In the genomic region with DNA sequence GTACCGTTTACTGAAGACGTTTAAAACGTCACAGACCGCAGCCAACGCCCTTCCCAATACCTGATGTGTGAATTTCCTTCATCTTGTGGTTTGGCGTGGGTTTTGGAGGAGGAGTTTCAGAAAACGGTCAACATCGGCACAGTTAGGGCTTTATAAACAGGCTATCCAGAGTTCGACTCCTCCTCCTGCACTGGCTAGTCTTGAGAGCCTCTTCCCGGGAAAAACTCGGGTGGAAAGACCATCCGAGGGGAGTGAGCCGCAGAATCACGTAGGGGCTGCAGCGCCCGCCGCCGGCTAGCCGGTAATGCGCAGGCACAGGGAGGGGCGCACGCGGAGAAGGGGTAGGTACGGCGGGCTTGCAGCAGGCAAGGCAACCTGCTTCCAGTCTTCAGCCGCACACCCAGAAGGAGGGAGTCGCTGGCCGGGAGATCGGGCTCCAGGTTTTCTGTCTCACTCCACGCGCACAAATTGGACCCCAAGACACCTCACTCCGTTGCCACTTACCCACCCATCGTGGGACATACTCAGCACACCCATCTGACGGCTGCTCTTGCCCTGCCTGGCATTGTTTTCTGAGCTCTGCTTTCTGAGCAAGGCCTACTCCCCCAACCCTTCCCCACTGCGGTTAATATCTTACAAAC, we compare ENCODE assay signal across 8 cellular contexts. TPM values are rescaled to one million over a fixed set of nuclear protein-coding genes. Genes with fewer than 3 reads are reported as not detected.
DNase-seq lines count a peak whose midpoint lies in the region; ATAC-seq, FAIRE-seq and TF ChIP-seq lines count a peak whose summit lies in the region.

No MANE protein-coding gene starts in this region.

- H3K9me3 Mint-ChIP-seq in naive thymus-derived CD8-positive, alpha-beta T cell, result peaks cover 4 to 12% (median 11%) of the 10 kb centered on the region in 9 donors

- peak; percentile 20 for DNase-seq in AG10803 (ENCODE audit: low read depth)
- DNase-seq in OCI-M1 (lab: John Stamatoyannopoulos, UW), result peak; percentile 72
- peak; percentile 36 for DNase-seq in epithelial cell of prostate (ENCODE audit: low read depth, low spot score)
- DNase-seq in naive thymus-derived CD8-positive, alpha-beta T cell, result peak in 4 of 10 donors; percentile 4 to 20 (median 12)
- DNase-seq in GM12892 (ENCODE audit: insufficient read length), result no peak
- no peak for DNase-seq in mucosa of gallbladder (ENCODE audit: low spot score)

- peak overlapping the region; percentile 68 to 77 (median 73) for H3K4me3 Mint-ChIP-seq in naive thymus-derived CD8-positive, alpha-beta T cell

- peaks cover 0 to 7% (median 6%) of the 10 kb centered on the region in 3 donors for H3K36me3 Mint-ChIP-seq in naive thymus-derived CD8-positive, alpha-beta T cell

- peaks cover 7 to 13% (median 10%) of the 10 kb centered on the region in 5 donors for H3K27me3 Mint-ChIP-seq in naive thymus-derived CD8-positive, alpha-beta T cell

- H3K4me1 Mint-ChIP-seq in naive thymus-derived CD8-positive, alpha-beta T cell, result peaks cover 4 to 25% (median 18%) of the 10 kb centered on the region in 4 donors

- no peak for TF ChIP-seq CTCF in AG10803 (conservative IDR thresholded peaks at IDR 0.05; ENCODE audit: low read length)

- peak overlapping the region in 6 of 10 donors; percentile 14 to 75 (median 48) for H3K27ac Mint-ChIP-seq in naive thymus-derived CD8-positive, alpha-beta T cell

- H3K4me3 ChIP-seq in AG10803 (ENCODE audit: low read length), result peak overlapping the region; percentile 22

- peak; percentile 59 to 70 for ATAC-seq in naive thymus-derived CD8-positive, alpha-beta T cell
- no peak for ATAC-seq in HG03280 (IDR thresholded peaks at IDR 0.05; ENCODE audit: unreplicated experiment)
- no peak for ATAC-seq in HG03469 (IDR thresholded peaks at IDR 0.05; ENCODE audit: unreplicated experiment)

- no peak for TF ChIP-seq POLR2A in GM12892 (IDR thresholded peaks at IDR 0.05; ENCODE audit: low read depth, low read length)

- POLR2A ChIA-PET in naive thymus-derived CD8-positive, alpha-beta T cell (lab: Charles Lee), result no interaction called here

- FAIRE-seq in GM12892 (lab: Jason Lieb, UNC), result no peak

- no peak overlapping the region for H3K27ac ChIP-seq in epithelial cell of prostate

RNA-seq across cellular contexts. Expression of a gene that starts 25.4 kb away (rescaled TPM):
- 1 to 10 TPM; 5.4 TPM for total RNA-seq in naive thymus-derived CD8-positive, alpha-beta T cell
- under 1 TPM; 0.19 to 0.29 (median 0.24) TPM for polyA plus RNA-seq in naive thymus-derived CD8-positive, alpha-beta T cell
- polyA plus RNA-seq in GM12892 (2012; ENCODE audit: missing spikeins), result 3.0 TPM
- total RNA-seq in mucosa of gallbladder, result 29.0 TPM

RNA-seq across cellular contexts. Expression of a gene that starts 33.0 kb away (rescaled TPM):
- not detected for total RNA-seq in naive thymus-derived CD8-positive, alpha-beta T cell
- polyA plus RNA-seq in naive thymus-derived CD8-positive, alpha-beta T cell, result under 1 TPM in 1 of 3 donors, not detected in 2; 0.14 TPM
- not detected for polyA plus RNA-seq in GM12892 (2012; ENCODE audit: missing spikeins)
- total RNA-seq in mucosa of gallbladder, result 5.6 TPM

Comparison
In these comparisons a context has a peak if more than half of its experiments do, and no peak if none do; other contexts are left out.
1. DNase-seq: peak in AG10803 (single experiment), OCI-M1 (single experiment) and epithelial cell of prostate (single experiment); none in GM12892 (single experiment) and mucosa of gallbladder (single experiment).
2. ATAC-seq: peak in naive thymus-derived CD8-positive, alpha-beta T cell (2 of 2); none in HG03280 (single experiment) and HG03469 (single experiment).